ENCODE assay signal across 8 cellular contexts in the genomic region with DNA sequence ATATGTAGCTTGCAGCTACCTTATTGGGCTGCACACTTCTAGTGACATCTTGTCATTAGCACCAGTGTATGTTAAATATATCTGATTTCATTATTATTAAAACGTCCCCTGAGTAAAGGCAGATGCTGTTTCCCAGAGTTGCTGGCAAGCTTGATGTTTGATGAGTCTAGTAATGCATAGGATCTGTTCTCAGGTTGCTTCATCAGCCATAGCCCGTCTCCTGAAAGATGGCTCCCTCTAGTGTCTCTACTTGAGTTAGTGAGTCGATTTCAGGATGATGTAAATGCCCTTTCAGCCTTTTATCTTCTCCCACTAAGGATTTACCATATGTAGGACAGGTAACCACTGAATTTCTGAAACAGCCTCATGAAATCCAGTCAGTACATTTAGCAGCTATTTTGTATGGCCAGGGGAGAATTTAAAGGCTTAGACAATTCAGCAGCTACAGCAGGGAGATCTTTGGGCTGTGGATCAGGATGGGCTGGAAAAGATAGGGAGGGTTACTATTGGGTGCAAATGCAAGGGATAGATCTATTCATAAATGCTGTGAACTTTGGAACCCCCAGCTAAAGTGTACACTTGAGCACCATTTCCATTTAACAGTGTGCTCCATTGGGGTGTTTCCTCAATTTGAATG.
DNase-seq lines count a peak whose midpoint lies in the region; ATAC-seq and TF ChIP-seq lines count a peak whose summit lies in the region.

No MANE protein-coding gene starts in this region.

- no peak overlapping the region for H3K27ac ChIP-seq in heart right ventricle
- H3K27ac ChIP-seq in mammary epithelial cell (ENCODE audit: insufficient read depth, low read depth, low read length): no peak overlapping the region

- no peaks in the 10 kb centered on the region for H3K36me3 ChIP-seq in heart right ventricle
- H3K36me3 ChIP-seq in mammary epithelial cell (ENCODE audit: insufficient read depth, low read length): no peaks in the 10 kb centered on the region

- no peaks in the 10 kb centered on the region for H3K9me3 ChIP-seq in heart right ventricle
- H3K9me3 ChIP-seq in mammary epithelial cell (replicated peaks; ENCODE audit: insufficient read depth, low read length): no peaks in the 10 kb centered on the region

- H3K27me3 ChIP-seq in heart right ventricle (peaks cover 0 to 5% (median 0%) of the 10 kb centered on the region in 7 donors), mammary epithelial cell (ENCODE audit: insufficient read depth, low read length) (no peaks in the 10 kb centered on the region)

- no peaks in the 10 kb centered on the region for H3K4me1 Mint-ChIP-seq in activated naive CD8-positive, alpha-beta T cell treated with anti-CD3 and anti-CD28 coated beads, Interleukin-2, amount 50 U/mL, for 24 hours

- TF ChIP-seq CTCF in heart right ventricle (IDR thresholded peaks at IDR 0.05): peak in 7 of 9 donors; percentile 22 to 49 (median 44)
- peak; percentile 70 to 83 for TF ChIP-seq CTCF in mammary epithelial cell (conservative IDR thresholded peaks at IDR 0.05 in 1 of 2, IDR thresholded peaks at IDR 0.05 in 1 of 2; ENCODE audit: extremely low read depth in 1 of 2, insufficient read depth in 1 of 2, low read depth in 1 of 2, low read length in 2 of 2)

- H3K4me2 ChIP-seq in mammary epithelial cell (ENCODE audit: insufficient read depth, low read depth, low read length): no peak overlapping the region

- H3K36me3 Mint-ChIP-seq in activated naive CD8-positive, alpha-beta T cell treated with anti-CD3 and anti-CD28 coated beads, Interleukin-2, amount 50 U/mL, for 24 hours (ENCODE audit: low read depth): no peaks in the 10 kb centered on the region

- no TSS peak for BruUV-seq in mammary epithelial cell (replicated peaks; lab: Mats Ljungman, UMichigan)

- DNase-seq in heart right ventricle (no peak), cardiac septum (ENCODE audit: low spot score) (no peak), NCI-H524 (lab: John Stamatoyannopoulos, UW) (peak; percentile 97 to 99), mammary epithelial cell (peak; percentile 53), myocyte (ENCODE audit: low read depth) (peak; percentile 26), activated gamma-delta T cell treated with Interleukin-2 at 50 U/mL for 16 hours (no peak)
- no peak for DNase-seq in activated naive CD8-positive, alpha-beta T cell treated with anti-CD3 and anti-CD28 coated beads, Interleukin-2, amount 50 U/mL, for 24 hours

- no peak overlapping the region for H3K27ac Mint-ChIP-seq in activated naive CD8-positive, alpha-beta T cell treated with anti-CD3 and anti-CD28 coated beads, Interleukin-2, amount 50 U/mL, for 24 hours

- H3K9ac ChIP-seq in mammary epithelial cell (ENCODE audit: insufficient read depth, low read length): no peak overlapping the region

- no peaks in the 10 kb centered on the region for H4K20me1 ChIP-seq in mammary epithelial cell (ENCODE audit: insufficient read depth, low read length)

- H3K27me3 Mint-ChIP-seq in activated naive CD8-positive, alpha-beta T cell treated with anti-CD3 and anti-CD28 coated beads, Interleukin-2, amount 50 U/mL, for 24 hours: no peaks in the 10 kb centered on the region

- no peaks in the 10 kb centered on the region for H3K9me3 Mint-ChIP-seq in activated naive CD8-positive, alpha-beta T cell treated with anti-CD3 and anti-CD28 coated beads, Interleukin-2, amount 50 U/mL, for 24 hours

- intact Hi-C loops in heart right ventricle (cut with DNase I) (loop anchor here in 2 of 10 donors (10.0 kb wide), 2 partner anchors 521 to 859 kb away; no protein-coding TSS in a partner anchor), cardiac septum (cut with DNase I) (no loop called here), mammary epithelial cell (cut with micrococcal nuclease) (loop anchor here (1.0 to 2.0 kb wide), 3 partner anchors 515 to 864 kb away; no protein-coding TSS in a partner anchor)

- in situ Hi-C loops in mammary epithelial cell (cut with MboI; ENCODE audit: low sequenced_read_pairs in 2 of 2): loop anchor here in 1 of 2 donors (5.0 kb wide), 1 partner anchor 866 kb away; no protein-coding TSS in a partner anchor

- no peak overlapping the region for H3K4me3 Mint-ChIP-seq in activated naive CD8-positive, alpha-beta T cell treated with anti-CD3 and anti-CD28 coated beads, Interleukin-2, amount 50 U/mL, for 24 hours

- 1% methylated on average over 3 of the region's 3 CpGs for WGBS in heart right ventricle, 2 donors
- whole genome bisulfite sequencing in mammary epithelial cell (ENCODE audit: low coverage, missing lambda C conversion rate): 3% methylated on average over 3 of the region's 3 CpGs

- no peaks in the 10 kb centered on the region for H3K79me2 ChIP-seq in mammary epithelial cell (ENCODE audit: insufficient read depth, low read length)

- CTCF ChIA-PET in mammary epithelial cell (lab: Charles Lee; ENCODE audit: low non-redundant PET): interaction anchor here (0.5 kb wide), 3 partner anchors 374 to 881 kb away, joined by 3 to 4 read pairs (median 3); no protein-coding TSS in a partner anchor

- dilution Hi-C loops in mammary epithelial cell (cut with HindIII; ENCODE audit: low sequenced_read_pairs): loop anchor here (25.0 kb wide), 1 partner anchor 866 kb away; no protein-coding TSS in a partner anchor

- no peak overlapping the region for H2AFZ ChIP-seq in mammary epithelial cell (ENCODE audit: low read depth, low read length)

- ATAC-seq in heart right ventricle: no peak
- ATAC-seq in HG03196 (IDR thresholded peaks at IDR 0.05; ENCODE audit: unreplicated experiment): peak; percentile 75
- ATAC-seq in activated naive CD8-positive, alpha-beta T cell treated with anti-CD3 and anti-CD28 coated beads, Interleukin-2, amount 50 U/mL, for 24 hours: no peak

- H3K4me3 ChIP-seq in heart right ventricle (no peak overlapping the region), mammary epithelial cell (replicated peaks in 1 of 3; ENCODE audit: insufficient read depth in 1 of 3, low read depth in 2 of 3, low read length in 3 of 3) (no peak overlapping the region)

- no peaks in the 10 kb centered on the region for H3K4me1 ChIP-seq in heart right ventricle
- no peaks in the 10 kb centered on the region for H3K4me1 ChIP-seq in mammary epithelial cell (ENCODE audit: insufficient read depth, low read length)

Comparison
In these comparisons a context has a peak if more than half of its experiments do, and no peak if none do; other contexts are left out.
1. DNase-seq: peak in NCI-H524 (2 of 2), mammary epithelial cell (single experiment) and myocyte (single experiment); none in heart right ventricle (0 of 2), cardiac septum (single experiment), activated gamma-delta T cell treated with Interleukin-2 at 50 U/mL for 16 hours (single experiment) and activated naive CD8-positive, alpha-beta T cell treated with anti-CD3 and anti-CD28 coated beads, Interleukin-2, amount 50 U/mL, for 24 hours (single experiment).